Comparison of ENCODE assay signal across 22 cellular contexts in the genomic region with DNA sequence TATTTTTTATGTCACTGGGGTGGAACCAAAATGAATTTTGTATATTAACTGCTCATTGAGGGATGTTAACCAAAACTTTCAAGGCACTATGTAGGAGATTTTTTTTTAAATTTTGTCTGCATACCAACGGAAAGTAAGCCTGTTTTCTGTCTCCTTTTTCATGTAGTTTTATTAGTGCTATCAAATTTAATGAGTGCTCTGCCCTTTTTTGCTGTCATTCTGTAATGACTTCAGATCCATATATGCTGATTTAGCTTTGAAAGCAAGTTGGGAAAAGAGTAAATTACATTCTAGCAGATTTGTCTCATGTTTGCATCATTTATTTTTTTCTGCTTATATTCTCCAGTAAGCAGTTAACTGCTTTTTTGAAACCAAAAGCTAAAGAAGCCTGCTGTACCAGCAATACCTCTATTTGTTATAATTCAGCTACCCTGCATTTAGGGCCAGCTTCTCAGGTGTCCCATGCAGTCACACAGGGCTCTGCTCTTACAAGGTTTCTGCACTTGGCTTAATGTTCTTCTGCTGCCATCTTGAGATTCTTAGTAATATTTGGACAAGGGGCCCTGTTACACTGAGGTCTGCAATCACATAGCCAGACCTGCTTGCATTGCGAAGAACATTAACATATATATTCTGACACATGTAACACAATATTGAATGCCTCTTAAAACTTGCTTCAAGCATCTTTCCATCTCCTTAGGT.
"Had no signal": no experiment of that assay in that cellular context is flagged by ENCODE, and none has a peak within 500 bp of the region (broad histone marks: within the 10 kb centered on the region; RNA-seq: fewer than 3 reads in every experiment).

No MANE protein-coding gene starts in this region.

- H3K27me3 Mint-ChIP-seq: activated naive CD8-positive, alpha-beta T cell treated with anti-CD3 and anti-CD28 coated beads, Interleukin-2, amount 10 ng/mL, durations not matched to agents 7 days and 5 days; stimulated activated naive CD8-positive, alpha-beta T cell treated with anti-CD3 and anti-CD28 coated beads, Interleukin-15, amount 100 ng/mL, for 72 hours; T-helper 17 cell had no signal

- H3K27me3 ChIP-seq: foreskin keratinocyte, right lobe of liver, tibial artery had no signal

- H3K4me1 ChIP-seq: right lobe of liver, tibial artery had no signal

- H3K4me3 Mint-ChIP-seq: activated naive CD8-positive, alpha-beta T cell treated with anti-CD3 and anti-CD28 coated beads, Interleukin-2, amount 10 ng/mL, durations not matched to agents 7 days and 5 days; activated T-cell treated with anti-CD3 and anti-CD28 coated beads, Interleukin-2, amount 50 U/mL, for 4 hours; endodermal cell; neural crest cell; stimulated activated effector memory CD8-positive, alpha-beta T cell treated with anti-CD3 and anti-CD28 coated beads, Interleukin-12 subunit alpha, Interleukin-12 subunit beta, amount 100 ng/mL, for 72 hours; stimulated activated naive CD8-positive, alpha-beta T cell treated with anti-CD3 and anti-CD28 coated beads, Interleukin-15, amount 100 ng/mL, for 72 hours; T-helper 17 cell had no signal

- H3K27ac ChIP-seq: foreskin keratinocyte, right lobe of liver, skin epidermis, tibial artery had no signal

- DNase-seq: activated CD4-positive, alpha-beta T cell treated with anti-CD3 and anti-CD28 coated beads for 4 hours; activated CD4-positive, alpha-beta T cell treated with anti-CD3 and anti-CD28 coated beads, Interleukin-2, amount 50 U/mL, for 48 hours; activated CD4-positive, CD25-positive, alpha-beta regulatory T cell; activated CD8-positive, alpha-beta memory T cell treated with anti-CD3 and anti-CD28 coated beads, Interleukin-2, amount 50 U/mL, for 48 hours; activated naive CD4-positive, alpha-beta T cell treated with Interleukin-2 at 50 U/mL for 16 hours; activated naive CD8-positive, alpha-beta T cell treated with anti-CD3 and anti-CD28 coated beads, Interleukin-2, amount 10 ng/mL, durations not matched to agents 7 days and 5 days; activated T-cell treated with anti-CD3 and anti-CD28 coated beads, Interleukin-2, amount 50 U/mL, for 4 hours; amygdala; cortex of kidney; endodermal cell; erythroblast; foreskin keratinocyte; left ventricle myocardium superior; occipital lobe; right lobe of liver; stimulated activated CD4-positive, alpha-beta T cell treated with anti-CD3 and anti-CD28 coated beads, Interleukin-2, amount 100 ng/mL, for 24 hours; stimulated activated naive CD8-positive, alpha-beta T cell treated with anti-CD3 and anti-CD28 coated beads, Interleukin-15, amount 100 ng/mL, for 72 hours; T-helper 17 cell; tibial artery had no signal

- ATAC-seq: activated T-cell treated with anti-CD3 and anti-CD28 coated beads, Interleukin-2, amount 50 U/mL, for 4 hours; foreskin keratinocyte; left ventricle myocardium superior; right lobe of liver; stimulated activated effector memory CD8-positive, alpha-beta T cell treated with anti-CD3 and anti-CD28 coated beads, Interleukin-12 subunit alpha, Interleukin-12 subunit beta, amount 100 ng/mL, for 72 hours; stimulated activated naive CD8-positive, alpha-beta T cell treated with anti-CD3 and anti-CD28 coated beads, Interleukin-15, amount 100 ng/mL, for 72 hours; T-helper 17 cell had no signal

- H3K9me3 Mint-ChIP-seq: activated naive CD8-positive, alpha-beta T cell treated with anti-CD3 and anti-CD28 coated beads, Interleukin-2, amount 10 ng/mL, durations not matched to agents 7 days and 5 days; activated T-cell treated with anti-CD3 and anti-CD28 coated beads, Interleukin-2, amount 50 U/mL, for 4 hours; endodermal cell; neural crest cell; stimulated activated effector memory CD8-positive, alpha-beta T cell treated with anti-CD3 and anti-CD28 coated beads, Interleukin-12 subunit alpha, Interleukin-12 subunit beta, amount 100 ng/mL, for 72 hours; stimulated activated naive CD8-positive, alpha-beta T cell treated with anti-CD3 and anti-CD28 coated beads, Interleukin-15, amount 100 ng/mL, for 72 hours had no signal

- H3K9me3 ChIP-seq: right lobe of liver, tibial artery had no signal

- H3K4me3 ChIP-seq: right lobe of liver, skin epidermis, tibial artery had no signal

- H3K36me3 ChIP-seq: right lobe of liver, tibial artery had no signal

- H3K27ac Mint-ChIP-seq: activated naive CD8-positive, alpha-beta T cell treated with anti-CD3 and anti-CD28 coated beads, Interleukin-2, amount 10 ng/mL, durations not matched to agents 7 days and 5 days; endodermal cell; stimulated activated naive CD8-positive, alpha-beta T cell treated with anti-CD3 and anti-CD28 coated beads, Interleukin-15, amount 100 ng/mL, for 72 hours had no signal
